8 cellular contexts compared by ENCODE assay signal in genomic region chr7:20220293-20220755, GRCh38. TPM values are rescaled to one million over a fixed set of nuclear protein-coding genes. Genes with fewer than 3 reads are reported as not detected.
A peak's percentile ranks its signal among the peaks of the same experiment; 100 is the strongest.
DNase-seq lines count a peak whose midpoint lies in the region; ATAC-seq and TF ChIP-seq lines count a peak whose summit lies in the region.

No MANE protein-coding gene starts in this region.

- peak; percentile 14 for ATAC-seq in GM21786 (IDR thresholded peaks at IDR 0.05; ENCODE audit: unreplicated experiment)

- DNase-seq in GM06990 (ENCODE audit: extremely low read depth, insufficient read length) (no peak), NOMO-1 (lab: John Stamatoyannopoulos, UW; ENCODE audit: unreplicated experiment in 2 of 2) (peak; percentile 0 to 67), NCI-H2107 treated with DMSO at 0.1 percent for 48 hours (lab: John Stamatoyannopoulos, UW; ENCODE audit: unreplicated experiment) (no peak), BE2C (no peak), DMS153 treated with DMSO at 0.1 percent for 48 hours (lab: John Stamatoyannopoulos, UW; ENCODE audit: unreplicated experiment) (no peak), NCI-H446 (lab: John Stamatoyannopoulos, UW) (no peak)

- H3K4me1 ChIP-seq in mesodermal cell (ENCODE audit: control insufficient read depth, insufficient read depth, low read length, poor library complexity, severe bottlenecking) (peaks cover 17% of the 10 kb centered on the region), BE2C (peaks cover 8% of the 10 kb centered on the region)

- peak overlapping the region; percentile 91 for H3K27ac ChIP-seq in mesodermal cell (ENCODE audit: low read depth, low read length, severe bottlenecking)

- H3K4me3 ChIP-seq in GM06990 (replicated peaks; ENCODE audit: low read depth, low read length): peak overlapping the region; percentile 25
- H3K4me3 ChIP-seq in mesodermal cell (ENCODE audit: extremely low read depth, insufficient read depth, low read length, poor library complexity, severe bottlenecking): no peak overlapping the region
- H3K4me3 ChIP-seq in BE2C (ENCODE audit: low read depth, low read length): no peak overlapping the region

- 87% methylated on average over 3 of the region's 3 CpGs; no CpG with 5 or more reads in 1 of the 2 experiments for WGBS in mesodermal cell (ENCODE audit: insufficient coverage in 2 of 2), 2 experiments

- H3K27me3 ChIP-seq in GM06990 (replicated peaks; ENCODE audit: control insufficient read depth, insufficient read depth, low read length) (no peaks in the 10 kb centered on the region), BE2C (no peaks in the 10 kb centered on the region)

- H3K9me3 ChIP-seq in mesodermal cell (ENCODE audit: control insufficient read depth, low read length) (no peaks in the 10 kb centered on the region), BE2C (no peaks in the 10 kb centered on the region)

- no peak for TF ChIP-seq CTCF in GM06990 (IDR thresholded peaks at IDR 0.05; ENCODE audit: insufficient read depth, low read length, poor library complexity, severe bottlenecking)
- TF ChIP-seq CTCF in BE2C (IDR thresholded peaks at IDR 0.05; ENCODE audit: low read depth, low read length): no peak

- H3K36me3 ChIP-seq in GM06990 (ENCODE audit: control insufficient read depth, insufficient read depth, low read length) (no peaks in the 10 kb centered on the region), mesodermal cell (ENCODE audit: control insufficient read depth, insufficient read depth, low read length) (no peaks in the 10 kb centered on the region), BE2C (no peaks in the 10 kb centered on the region)

RNA-seq across cellular contexts. Expression of gene MACC1, which starts 3.1 kb away (rescaled TPM):
- not detected for polyA plus RNA-seq in mesodermal cell (2013, experiment 1 of 2)
- polyA plus RNA-seq in mesodermal cell (2013, experiment 2 of 2): not detected
- polyA plus RNA-seq in BE2C (2012; ENCODE audit: insufficient read depth, insufficient read length, low read depth): 0.14 TPM

Comparison
In these comparisons a context has a peak if more than half of its experiments do, and no peak if none do; other contexts are left out.
1. DNase-seq: peak in NOMO-1 (2 of 2); none in GM06990 (single experiment), NCI-H2107 treated with DMSO at 0.1 percent for 48 hours (single experiment), BE2C (single experiment), DMS153 treated with DMSO at 0.1 percent for 48 hours (single experiment) and NCI-H446 (0 of 2).